8 cellular contexts compared by ENCODE assay signal in genomic region chr1:87328121-87329050, GRCh38.
DNase-seq lines count a peak whose midpoint lies in the region; ATAC-seq and TF ChIP-seq lines count a peak whose summit lies in the region.

Gene LMO4, plus strand, starts transcription at chr1:87328880. Its CDS starts 3,136 bp downstream, at chr1:87332016.

- peak; percentile 85 for ATAC-seq in GM19324 (IDR thresholded peaks at IDR 0.05; ENCODE audit: low FRiP score, unreplicated experiment)
- peak; percentile 75 for ATAC-seq in HG03460 (IDR thresholded peaks at IDR 0.05; ENCODE audit: unreplicated experiment)

- H3K27me3 ChIP-seq in BLaER1 = no peaks in the 10 kb centered on the region

- no peaks in the 10 kb centered on the region for H3K9me3 ChIP-seq in BLaER1

- no peak for TF ChIP-seq CTCF in choroid plexus epithelial cell (conservative IDR thresholded peaks at IDR 0.05; ENCODE audit: low read depth, low read length)

- H4K20me1 ChIP-seq in BLaER1 = peaks cover 24% of the 10 kb centered on the region

- H3K4me1 ChIP-seq in BLaER1 = peaks cover 39% of the 10 kb centered on the region

- peak within 1 kb of the TSS; percentile 99 for H3K4me2 ChIP-seq in BLaER1

- DNase-seq in NCI-H524 treated with DMSO at 0.1 percent for 48 hours (lab: John Stamatoyannopoulos, UW) (peak; percentile 66), choroid plexus epithelial cell (ENCODE audit: low read depth) (peak; percentile 99), kidney glomerular epithelial cell (lab: John Stamatoyannopoulos, UW) (peak; percentile 96)
- DNase-seq in activated CD4-positive, alpha-beta T cell treated with anti-CD3 and anti-CD28 coated beads for 4 hours = peak; percentile 70 to 74
- peak; percentile 66 to 71 for DNase-seq in stimulated activated CD4-positive, alpha-beta T cell treated with anti-CD3 and anti-CD28 coated beads, Interleukin-15, amount 100 ng/mL, for 48 hours (ENCODE audit: low read depth in 2 of 2)

- peak within 1 kb of the TSS; percentile 92 for H3K9ac ChIP-seq in BLaER1

- H3K36me3 ChIP-seq in BLaER1 = no peaks in the 10 kb centered on the region

- peak within 1 kb of the TSS; percentile 87 for H3K27ac ChIP-seq in BLaER1

- H3K4me3 ChIP-seq in BLaER1 = peak within 1 kb of the TSS; percentile 77
- H3K4me3 ChIP-seq in choroid plexus epithelial cell (ENCODE audit: low read depth, low read length) = peak within 1 kb of the TSS; percentile 82

Comparison
In these comparisons a context has a peak if more than half of its experiments do, and no peak if none do; other contexts are left out.
1. Peak in every context shown above with its lines: DNase-seq, ATAC-seq, H3K4me3 ChIP-seq and H3K27ac ChIP-seq.